ENCODE assay signal across 12 cellular contexts in genomic region chr10:73244866-73245477, GRCh38. TPM values are rescaled to one million over a fixed set of nuclear protein-coding genes. Genes with fewer than 3 reads are reported as not detected.
A peak's percentile ranks its signal among the peaks of the same experiment; 100 is the strongest.
DNase-seq lines count a peak whose midpoint lies in the region; ATAC-seq and TF ChIP-seq lines count a peak whose summit lies in the region.
"Had no signal": no experiment of that assay in that cellular context is flagged by ENCODE, and none has a peak within 500 bp of the region (broad histone marks: within the 10 kb centered on the region; RNA-seq: fewer than 3 reads in every experiment).

No MANE protein-coding gene starts in this region.

- intact Hi-C loops in body of pancreas (cut with DNase I): no loop called here
- intact Hi-C loops in prostate gland (cut with DNase I): loop anchor here (5.0 kb wide), 1 partner anchor 148 kb away; the partner anchor contains the start of gene P4HA1

- no peak for ATAC-seq in activated T-helper 17 cell treated with anti-CD3 and anti-CD28 coated beads, Interleukin-2, amount 50 U/mL, for 72 hours (replicated peaks)
- ATAC-seq in HG02885 (IDR thresholded peaks at IDR 0.05; ENCODE audit: poor library complexity, unreplicated experiment): no peak
- ATAC-seq in HG03378 (IDR thresholded peaks at IDR 0.05; ENCODE audit: unreplicated experiment): no peak
- ATAC-seq in body of pancreas: no peak

- CTCF ChIA-PET in CD8-positive, alpha-beta memory T cell (lab: Charles Lee): no interaction called here

- H2BK15ac ChIP-seq in mesenchymal stem cell (ENCODE audit: low read depth, poor library complexity, severe bottlenecking): no peak overlapping the region

- peaks cover 14% of the 10 kb centered on the region for H3K79me1 ChIP-seq in mesenchymal stem cell (replicated peaks; ENCODE audit: low read length, poor library complexity, severe bottlenecking)

- TF ChIP-seq POLR2A in body of pancreas (IDR thresholded peaks at IDR 0.05) (no peak), prostate gland (IDR thresholded peaks at IDR 0.05) (no peak)

- H2BK120ac ChIP-seq in mesenchymal stem cell (ENCODE audit: low read depth, low read length): no peak overlapping the region

- H2AK5ac ChIP-seq in mesenchymal stem cell (ENCODE audit: low read length, severe bottlenecking): no peak overlapping the region

- peaks cover 0 to 82% (median 12%) of the 10 kb centered on the region in 3 donors for H3K36me3 Mint-ChIP-seq in CD8-positive, alpha-beta memory T cell
- H3K36me3 Mint-ChIP-seq in activated T-helper 17 cell treated with anti-CD3 and anti-CD28 coated beads, Interleukin-2, amount 50 U/mL, for 72 hours (ENCODE audit: low read depth): peaks cover 100% of the 10 kb centered on the region

- H4K8ac ChIP-seq in mesenchymal stem cell (ENCODE audit: low read length): no peak overlapping the region

- H3K9ac ChIP-seq in mesenchymal stem cell (ENCODE audit: low read length): peak overlapping the region; percentile 96
- H3K9ac ChIP-seq: parathyroid adenoma had no signal

- TF ChIP-seq CTCF in body of pancreas (IDR thresholded peaks at IDR 0.05) (no peak), prostate gland (IDR thresholded peaks at IDR 0.05) (no peak)

- no peaks in the 10 kb centered on the region for H3K27me3 ChIP-seq in CD8-positive, alpha-beta memory T cell (ENCODE audit: insufficient read depth, low read length, poor library complexity, severe bottlenecking)
- no peaks in the 10 kb centered on the region for H3K27me3 ChIP-seq in mesenchymal stem cell (ENCODE audit: control insufficient read depth in 1 of 2, insufficient read depth in 1 of 2, low read length in 2 of 2)
- no peaks in the 10 kb centered on the region for H3K27me3 ChIP-seq in body of pancreas
- no peaks in the 10 kb centered on the region for H3K27me3 ChIP-seq in prostate gland (replicated peaks; ENCODE audit: insufficient read depth)

- no peak overlapping the region for H2BK12ac ChIP-seq in mesenchymal stem cell (ENCODE audit: low read length in 2 of 2)

- peak overlapping the region; percentile 53 for H3K27ac ChIP-seq in CD8-positive, alpha-beta memory T cell (ENCODE audit: low read depth, low read length)
- H3K27ac ChIP-seq in mesenchymal stem cell (ENCODE audit: low read length, poor library complexity, severe bottlenecking) (no peak overlapping the region), body of pancreas (no peak overlapping the region), prostate gland (no peak overlapping the region)
- H3K27ac ChIP-seq: parathyroid adenoma had no signal

- POLR2A ChIA-PET in CD8-positive, alpha-beta memory T cell (lab: Charles Lee): interaction anchor here (0.6 kb wide), 1 partner anchor 32 kb away, joined by 5 read pairs; no protein-coding TSS in a partner anchor

- H3K4me1 Mint-ChIP-seq in CD8-positive, alpha-beta memory T cell: peaks cover 35 to 53% (median 50%) of the 10 kb centered on the region in 3 donors
- H3K4me1 Mint-ChIP-seq in activated T-helper 17 cell treated with anti-CD3 and anti-CD28 coated beads, Interleukin-2, amount 50 U/mL, for 72 hours: peaks cover 19% of the 10 kb centered on the region

- no peak overlapping the region for H4K91ac ChIP-seq in mesenchymal stem cell (ENCODE audit: low read length)

- no peak overlapping the region for H3K18ac ChIP-seq in mesenchymal stem cell (ENCODE audit: low read depth in 1 of 2, low read length in 2 of 2)

- H3K4me1 ChIP-seq in CD8-positive, alpha-beta memory T cell (ENCODE audit: insufficient read depth, low read length): peaks cover 37% of the 10 kb centered on the region
- H3K4me1 ChIP-seq in mesenchymal stem cell (ENCODE audit: control insufficient read depth, insufficient read depth, low read depth, low read length): peaks cover 5% of the 10 kb centered on the region
- H3K4me1 ChIP-seq in body of pancreas: peaks cover 17% of the 10 kb centered on the region
- H3K4me1 ChIP-seq in prostate gland (replicated peaks): peaks cover 9% of the 10 kb centered on the region

- no peak overlapping the region for H3K23ac ChIP-seq in mesenchymal stem cell (ENCODE audit: low read length in 2 of 2)

- H3K4me2 ChIP-seq in mesenchymal stem cell (ENCODE audit: low read length, poor library complexity, severe bottlenecking): peak overlapping the region; percentile 3

- no peak for DNase-seq in CD8-positive, alpha-beta memory T cell
- DNase-seq in Jurkat, Clone E6-1 (ENCODE audit: low read depth, low spot score): peak; percentile 90
- DNase-seq in mesenchymal stem cell: peak; percentile 14
- no peak for DNase-seq in body of pancreas
- no peak for DNase-seq in prostate gland (ENCODE audit: low spot score)
- DNase-seq: activated CD4-positive, alpha-beta T cell treated with anti-CD3 and anti-CD28 coated beads, Interleukin-2, amount 50 U/mL, for 48 hours; NCI-H1930; stimulated activated naive CD4-positive, alpha-beta T cell had no signal

- H3K9me3 Mint-ChIP-seq in CD8-positive, alpha-beta memory T cell: no peaks in the 10 kb centered on the region
- no peaks in the 10 kb centered on the region for H3K9me3 Mint-ChIP-seq in activated T-helper 17 cell treated with anti-CD3 and anti-CD28 coated beads, Interleukin-2, amount 50 U/mL, for 72 hours

- WGBS in mesenchymal stem cell: 60% methylated on average over 8 of the region's 8 CpGs
- WGBS in body of pancreas, 2 donors: 66 to 70% methylated on average over 8 of the region's 8 CpGs
- 67% methylated on average over 8 of the region's 8 CpGs for WGBS in prostate gland

- H3K4ac ChIP-seq in mesenchymal stem cell (ENCODE audit: low read depth in 1 of 2, low read length in 2 of 2): no peak overlapping the region

- H3K9me3 ChIP-seq in CD8-positive, alpha-beta memory T cell (ENCODE audit: low read length): no peaks in the 10 kb centered on the region
- no peaks in the 10 kb centered on the region for H3K9me3 ChIP-seq in mesenchymal stem cell (ENCODE audit: control insufficient read depth, low read length)
- no peaks in the 10 kb centered on the region for H3K9me3 ChIP-seq in body of pancreas
- no peaks in the 10 kb centered on the region for H3K9me3 ChIP-seq in prostate gland

- no peak overlapping the region for H2AFZ ChIP-seq in mesenchymal stem cell (ENCODE audit: low read depth, low read length)
- H2AFZ ChIP-seq: parathyroid adenoma had no signal

- peak overlapping the region; percentile 28 to 93 (median 82) for H3K27ac Mint-ChIP-seq in CD8-positive, alpha-beta memory T cell
- peak overlapping the region; percentile 88 for H3K27ac Mint-ChIP-seq in activated T-helper 17 cell treated with anti-CD3 and anti-CD28 coated beads, Interleukin-2, amount 50 U/mL, for 72 hours

- H3K36me3 ChIP-seq in CD8-positive, alpha-beta memory T cell (ENCODE audit: insufficient read depth, low read length): peaks cover 28% of the 10 kb centered on the region
- H3K36me3 ChIP-seq in mesenchymal stem cell (ENCODE audit: control insufficient read depth in 1 of 2, insufficient read depth in 2 of 2, low read depth in 1 of 2, low read length in 2 of 2) (peaks cover 10 to 66% of the 10 kb centered on the region in 2 experiments), body of pancreas (replicated peaks in 1 of 2; ENCODE audit: insufficient read depth in 1 of 2, low read depth in 2 of 2) (peaks cover 0 to 19% of the 10 kb centered on the region in 2 donors), prostate gland (no peaks in the 10 kb centered on the region)

- H3K27me3 Mint-ChIP-seq in CD8-positive, alpha-beta memory T cell: no peaks in the 10 kb centered on the region
- H3K27me3 Mint-ChIP-seq in activated T-helper 17 cell treated with anti-CD3 and anti-CD28 coated beads, Interleukin-2, amount 50 U/mL, for 72 hours: no peaks in the 10 kb centered on the region

- no peak overlapping the region for H2BK5ac ChIP-seq in mesenchymal stem cell (ENCODE audit: low read depth, low read length, poor library complexity, severe bottlenecking)

- H3K14ac ChIP-seq in mesenchymal stem cell (ENCODE audit: low read length in 2 of 2): no peak overlapping the region

- no peak overlapping the region for H3K4me3 ChIP-seq in CD8-positive, alpha-beta memory T cell (ENCODE audit: low read length)
- peak overlapping the region; percentile 92 for H3K4me3 ChIP-seq in Jurkat, Clone E6-1 (ENCODE audit: low read length)
- H3K4me3 ChIP-seq in mesenchymal stem cell (ENCODE audit: insufficient read depth in 1 of 2, low read depth in 1 of 2, low read length in 2 of 2) (peak overlapping the region in 1 of 2 experiments; percentile 91), body of pancreas (no peak overlapping the region), prostate gland (no peak overlapping the region)

- H3K4me3 Mint-ChIP-seq in CD8-positive, alpha-beta memory T cell: peak overlapping the region in 6 of 7 donors; percentile 29 to 66 (median 46)
- peak overlapping the region; percentile 96 for H3K4me3 Mint-ChIP-seq in activated T-helper 17 cell treated with anti-CD3 and anti-CD28 coated beads, Interleukin-2, amount 50 U/mL, for 72 hours

RNA-seq across cellular contexts. Expression of gene DNAJC9, which starts 2.1 kb away (rescaled TPM):
- total RNA-seq in CD8-positive, alpha-beta memory T cell: 10 to 100 TPM; 75.0 to 76.4 TPM
- polyA plus RNA-seq in CD8-positive, alpha-beta memory T cell: 36.3 TPM
- polyA plus RNA-seq in Jurkat, Clone E6-1 (2012; ENCODE audit: insufficient read depth, insufficient read length): 89.4 TPM
- total RNA-seq in activated T-helper 17 cell treated with anti-CD3 and anti-CD28 coated beads, Interleukin-2, amount 50 U/mL, for 72 hours: 10 to 100 TPM; 43.5 to 68.1 TPM
- 13.3 TPM for polyA plus RNA-seq in mesenchymal stem cell (2013, experiment 1 of 2)
- polyA plus RNA-seq in mesenchymal stem cell (2013, experiment 2 of 2): 13.1 TPM
- 1 to 10 TPM; 5.9 to 9.6 TPM for total RNA-seq in body of pancreas
- total RNA-seq in prostate gland: 10 to 100 TPM; 17.4 to 26.2 TPM

RNA-seq across cellular contexts. Expression of gene MRPS16, which starts 7.5 kb away (rescaled TPM):
- total RNA-seq in CD8-positive, alpha-beta memory T cell: 100 to 1,000 TPM; 141 to 146 TPM
- polyA plus RNA-seq in CD8-positive, alpha-beta memory T cell: 102 TPM
- polyA plus RNA-seq in Jurkat, Clone E6-1 (2012; ENCODE audit: insufficient read depth, insufficient read length): 148 TPM
- 100 to 1,000 TPM in 1 of 2 donors, 10 to 100 TPM in 1; 69.5 to 112 TPM for total RNA-seq in activated T-helper 17 cell treated with anti-CD3 and anti-CD28 coated beads, Interleukin-2, amount 50 U/mL, for 72 hours
- polyA plus RNA-seq in mesenchymal stem cell (2013, experiment 1 of 2): 64.8 TPM
- 68.9 TPM for polyA plus RNA-seq in mesenchymal stem cell (2013, experiment 2 of 2)
- total RNA-seq in body of pancreas (10 to 100 TPM; 18.7 to 24.7 TPM), prostate gland (10 to 100 TPM; 47.0 to 51.9 TPM)

Comparison
In these comparisons a context has a peak if more than half of its experiments do, and no peak if none do; other contexts are left out.
1. DNase-seq: peak in Jurkat, Clone E6-1 (single experiment) and mesenchymal stem cell (single experiment); none in CD8-positive, alpha-beta memory T cell (0 of 5), body of pancreas (0 of 4) and prostate gland (single experiment).